Comparison of ENCODE assay signal across 29 cellular contexts in the genomic region with DNA sequence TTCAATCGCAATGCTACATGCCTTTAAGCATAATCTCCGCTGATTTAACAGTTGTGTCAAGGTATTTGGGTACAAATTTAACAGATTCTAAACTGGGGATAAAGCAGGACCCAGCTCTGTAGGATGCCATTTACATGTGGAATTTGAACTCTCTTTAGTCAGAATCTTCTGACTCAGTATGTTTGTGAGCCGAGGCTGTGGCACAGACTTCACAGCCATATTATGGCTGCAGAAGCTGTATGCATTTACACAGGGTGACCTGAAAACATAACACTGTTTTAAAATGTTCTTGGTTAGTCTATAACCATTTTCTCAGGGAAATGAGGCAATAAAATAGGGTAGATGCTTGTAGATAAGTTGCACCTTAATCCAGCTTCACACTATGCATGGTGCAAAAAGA. TPM values are rescaled to one million over a fixed set of nuclear protein-coding genes. Genes with fewer than 3 reads are reported as not detected.
DNase-seq lines count a peak whose midpoint lies in the region; ATAC-seq and TF ChIP-seq lines count a peak whose summit lies in the region.
"Had no signal": no experiment of that assay in that cellular context is flagged by ENCODE, and none has a peak within 500 bp of the region (broad histone marks: within the 10 kb centered on the region; RNA-seq: fewer than 3 reads in every experiment).

No MANE protein-coding gene starts in this region.

- H2AK5ac ChIP-seq in mesenchymal stem cell (ENCODE audit: low read length, severe bottlenecking) = no peak overlapping the region

- H3K27me3 ChIP-seq in PC-3 (ENCODE audit: low read length) (no peaks in the 10 kb centered on the region), colonic mucosa (no peaks in the 10 kb centered on the region), mesenchymal stem cell (ENCODE audit: control insufficient read depth in 1 of 2, insufficient read depth in 1 of 2, low read length in 2 of 2) (no peaks in the 10 kb centered on the region), transverse colon (no peaks in the 10 kb centered on the region)
- H3K27me3 ChIP-seq: right atrium auricular region had no signal

- H3K79me1 ChIP-seq in mesenchymal stem cell (replicated peaks; ENCODE audit: low read length, poor library complexity, severe bottlenecking) = peaks cover 18% of the 10 kb centered on the region

- no peak overlapping the region for H2BK120ac ChIP-seq in mesenchymal stem cell (ENCODE audit: low read depth, low read length)

- TF ChIP-seq EP300 in transverse colon (IDR thresholded peaks at IDR 0.05; ENCODE audit: low read depth) = no peak

- 71% methylated on average over 3 of the region's 3 CpGs for WGBS in mesenchymal stem cell
- 43 to 66% methylated on average over 3 of the region's 3 CpGs for WGBS in transverse colon (ENCODE audit: low coverage in 1 of 2), 2 donors

- CTCF ChIA-PET in PC-3 (lab: Charles Lee) = no interaction called here

- in situ Hi-C loops in transverse colon (cut with MboI; ENCODE audit: low pct_ligation_motif_present in 1 of 4, low pct_unique_long_range_greater_than_20kb in 1 of 4, low sequenced_read_pairs in 3 of 4) = no loop called here

- no peak overlapping the region for H2BK15ac ChIP-seq in mesenchymal stem cell (ENCODE audit: low read depth, poor library complexity, severe bottlenecking)

- DNase-seq in PC-3 = no peak
- DNase-seq in colonic mucosa = no peak
- DNase-seq in mesenchymal stem cell = no peak
- DNase-seq in transverse colon = no peak
- no peak for DNase-seq in central memory CD4-positive, alpha-beta T cell
- no peak for DNase-seq in endothelial cell (ENCODE audit: low spot score)
- DNase-seq: activated CD4-positive, alpha-beta T cell treated with anti-CD3 and anti-CD28 coated beads for 36 hours; activated CD8-positive, alpha-beta T cell treated with anti-CD3 and anti-CD28 coated beads, Interleukin-2, amount 10 ng/mL, durations not matched to agents 7 days and 5 days; activated T-cell treated with anti-CD3 and anti-CD28 coated beads for 4 hours; aorta; DND-41; endodermal cell; GOT3; KG1; MM.1S; NCI-H1417 treated with DMSO at 0.1 percent for 48 hours; NCI-H2081 treated with DMSO at 0.1 percent for 48 hours; NCI-H226; NCI-H774; RPMI8226; stimulated activated CD4-positive, alpha-beta T cell treated with anti-CD3 and anti-CD28 coated beads, Interleukin-2, amount 100 ng/mL, for 48 hours had no signal

- H3K4me1 ChIP-seq in PC-3 (ENCODE audit: insufficient read depth, low read length) (peaks cover 26% of the 10 kb centered on the region), colonic mucosa (peaks cover 35% of the 10 kb centered on the region), mesenchymal stem cell (ENCODE audit: control insufficient read depth, insufficient read depth, low read depth, low read length) (peaks cover 14% of the 10 kb centered on the region), transverse colon (peaks cover 45 to 98% (median 84%) of the 10 kb centered on the region in 4 donors)

- peaks cover 2% of the 10 kb centered on the region; the same call in 1 of the 2 replicates for H4K20me1 ChIP-seq in PC-3 (ENCODE audit: low read length)

- peaks cover 2% of the 10 kb centered on the region for H3K27me3 Mint-ChIP-seq in endothelial cell (ENCODE audit: unreplicated experiment)

- peaks cover 18% of the 10 kb centered on the region for H3K4me1 Mint-ChIP-seq in endothelial cell (ENCODE audit: unreplicated experiment)
- H3K4me1 Mint-ChIP-seq: activated CD4-positive, alpha-beta T cell treated with anti-CD3 and anti-CD28 coated beads for 36 hours had no signal

- no peak overlapping the region for H2BK5ac ChIP-seq in mesenchymal stem cell (ENCODE audit: low read depth, low read length, poor library complexity, severe bottlenecking)

- H3K9me3 ChIP-seq in PC-3 (ENCODE audit: low read length) (no peaks in the 10 kb centered on the region), colonic mucosa (no peaks in the 10 kb centered on the region), mesenchymal stem cell (ENCODE audit: control insufficient read depth, low read length) (no peaks in the 10 kb centered on the region), transverse colon (no peaks in the 10 kb centered on the region)
- H3K9me3 ChIP-seq: right atrium auricular region had no signal

- no peaks in the 10 kb centered on the region for H3K9me2 ChIP-seq in PC-3 (replicated peaks; ENCODE audit: low read length)

- no peaks in the 10 kb centered on the region for H3K9me3 Mint-ChIP-seq in endothelial cell (ENCODE audit: unreplicated experiment)
- H3K9me3 Mint-ChIP-seq: dendritic cell treated with granulocyte-macrophage colony-stimulating factor and Interleukin-4, amounts not matched to agents 40 ng/mL and 50 ng/mL, for 4 days; endodermal cell; neural crest cell; T-helper 1 cell treated with Interleukin-12 subunit alpha and Interleukin-12 subunit beta and Interleukin-4 antibody, amounts not matched to agents 30 μg/mL and 1 μg/mL, for 36 hours had no signal

- ATAC-seq in PC-3 (peak; percentile 30; the same call in 1 of the 2 replicates), HG02623 (IDR thresholded peaks at IDR 0.05; ENCODE audit: unreplicated experiment) (no peak)
- ATAC-seq: activated CD4-positive, alpha-beta T cell treated with anti-CD3 and anti-CD28 coated beads for 36 hours; activated CD8-positive, alpha-beta T cell treated with anti-CD3 and anti-CD28 coated beads, Interleukin-2, amount 10 ng/mL, durations not matched to agents 7 days and 5 days had no signal

- H3K9ac ChIP-seq in PC-3 (ENCODE audit: low read length) = no peak overlapping the region
- H3K9ac ChIP-seq in colonic mucosa (ENCODE audit: low read depth in 2 of 2, low read length in 2 of 2) = peak overlapping the region in 1 of 2 donors; percentile 70
- H3K9ac ChIP-seq in mesenchymal stem cell (ENCODE audit: low read length) = no peak overlapping the region
- H3K9ac ChIP-seq: parathyroid adenoma had no signal

- no peak overlapping the region for H3K4me3 Mint-ChIP-seq in endothelial cell (ENCODE audit: unreplicated experiment)
- H3K4me3 Mint-ChIP-seq: activated CD4-positive, alpha-beta T cell treated with anti-CD3 and anti-CD28 coated beads for 36 hours; activated CD8-positive, alpha-beta T cell treated with anti-CD3 and anti-CD28 coated beads, Interleukin-2, amount 10 ng/mL, durations not matched to agents 7 days and 5 days; activated naive CD8-positive, alpha-beta T cell; dendritic cell treated with granulocyte-macrophage colony-stimulating factor and Interleukin-4, amounts not matched to agents 40 ng/mL and 50 ng/mL, for 4 days; endodermal cell; neural crest cell; T-helper 1 cell treated with Interleukin-12 subunit alpha and Interleukin-12 subunit beta and Interleukin-4 antibody, amounts not matched to agents 30 μg/mL and 1 μg/mL, for 36 hours had no signal

- H4K91ac ChIP-seq in mesenchymal stem cell (ENCODE audit: low read length) = no peak overlapping the region

- H2AFZ ChIP-seq in PC-3 (ENCODE audit: low read length) (no peak overlapping the region), mesenchymal stem cell (ENCODE audit: low read depth, low read length) (no peak overlapping the region)
- H2AFZ ChIP-seq: parathyroid adenoma had no signal

- BruUV-seq in PC-3 (replicated peaks; lab: Mats Ljungman, UMichigan) = no TSS peak

- no peak overlapping the region for H3K23ac ChIP-seq in mesenchymal stem cell (ENCODE audit: low read length in 2 of 2)

- no peak overlapping the region for H3K27ac ChIP-seq in PC-3 (ENCODE audit: low read length)
- H3K27ac ChIP-seq in colonic mucosa = peak overlapping the region; percentile 62
- peak overlapping the region; percentile 36 for H3K27ac ChIP-seq in mesenchymal stem cell (ENCODE audit: low read length, poor library complexity, severe bottlenecking)
- H3K27ac ChIP-seq in transverse colon = peak overlapping the region; percentile 88 to 99 (median 91)
- H3K27ac ChIP-seq: C4-2B, parathyroid adenoma had no signal

- intact Hi-C loops in PC-3 (cut with micrococcal nuclease) = no loop called here
- intact Hi-C loops in colonic mucosa (cut with DNase I) = no loop called here
- intact Hi-C loops in transverse colon (cut with DNase I; ENCODE audit: low total_unique reads) = no loop called here

- H3K36me3 ChIP-seq in PC-3 (ENCODE audit: low read depth, low read length) = no peaks in the 10 kb centered on the region
- H3K36me3 ChIP-seq in colonic mucosa = no peaks in the 10 kb centered on the region
- H3K36me3 ChIP-seq in mesenchymal stem cell (ENCODE audit: control insufficient read depth in 1 of 2, insufficient read depth in 2 of 2, low read depth in 1 of 2, low read length in 2 of 2) = no peaks in the 10 kb centered on the region
- no peaks in the 10 kb centered on the region for H3K36me3 ChIP-seq in transverse colon
- H3K36me3 ChIP-seq: right atrium auricular region had no signal

- no peak overlapping the region for H3K4ac ChIP-seq in mesenchymal stem cell (ENCODE audit: low read depth in 1 of 2, low read length in 2 of 2)

- H3K4me3 ChIP-seq in PC-3 (ENCODE audit: low read length) (no peak overlapping the region), colonic mucosa (no peak overlapping the region), mesenchymal stem cell (ENCODE audit: insufficient read depth in 1 of 2, low read depth in 1 of 2, low read length in 2 of 2) (no peak overlapping the region), transverse colon (no peak overlapping the region)
- H3K4me3 ChIP-seq: right atrium auricular region had no signal

- no peak overlapping the region for H2BK12ac ChIP-seq in mesenchymal stem cell (ENCODE audit: low read length in 2 of 2)

- H3K27ac Mint-ChIP-seq in endothelial cell (ENCODE audit: unreplicated experiment) = no peak overlapping the region
- H3K27ac Mint-ChIP-seq: activated CD4-positive, alpha-beta T cell treated with anti-CD3 and anti-CD28 coated beads for 36 hours; activated CD8-positive, alpha-beta T cell treated with anti-CD3 and anti-CD28 coated beads, Interleukin-2, amount 10 ng/mL, durations not matched to agents 7 days and 5 days; activated naive CD8-positive, alpha-beta T cell; dendritic cell treated with granulocyte-macrophage colony-stimulating factor and Interleukin-4, amounts not matched to agents 40 ng/mL and 50 ng/mL, for 4 days; T-helper 1 cell treated with Interleukin-12 subunit alpha and Interleukin-12 subunit beta and Interleukin-4 antibody, amounts not matched to agents 30 μg/mL and 1 μg/mL, for 36 hours had no signal

- H3K18ac ChIP-seq in mesenchymal stem cell (ENCODE audit: low read depth in 1 of 2, low read length in 2 of 2) = no peak overlapping the region

- peaks cover 92% of the 10 kb centered on the region for H3K79me2 ChIP-seq in PC-3 (ENCODE audit: low read length)

- H3K36me3 Mint-ChIP-seq in endothelial cell (ENCODE audit: low read depth, unreplicated experiment) = no peaks in the 10 kb centered on the region
- H3K36me3 Mint-ChIP-seq: activated naive CD8-positive, alpha-beta T cell had no signal

- TF ChIP-seq CTCF in PC-3 (conservative IDR thresholded peaks at IDR 0.05; ENCODE audit: low read depth, low read length) (no peak), colonic mucosa (IDR thresholded peaks at IDR 0.05) (no peak), transverse colon (IDR thresholded peaks at IDR 0.05) (no peak), endothelial cell (IDR thresholded peaks at IDR 0.05; ENCODE audit: unreplicated experiment) (no peak)

- H4K8ac ChIP-seq in mesenchymal stem cell (ENCODE audit: low read length) = no peak overlapping the region

- H3K4me2 ChIP-seq in PC-3 (ENCODE audit: low read length) (no peak overlapping the region), mesenchymal stem cell (ENCODE audit: low read length, poor library complexity, severe bottlenecking) (no peak overlapping the region)

- no peak for TF ChIP-seq POLR2A in transverse colon (IDR thresholded peaks at IDR 0.05)

- POLR2A ChIA-PET in PC-3 (lab: Charles Lee; ENCODE audit: unreplicated experiment) = no interaction called here

- H3K14ac ChIP-seq in mesenchymal stem cell (ENCODE audit: low read length in 2 of 2) = no peak overlapping the region

- H3F3A ChIP-seq in PC-3 (ENCODE audit: low read length, unreplicated experiment) = no peaks in the 10 kb centered on the region

RNA-seq across cellular contexts. Expression of a gene that starts 8.7 kb away (rescaled TPM):
- total RNA-seq in PC-3 (2014; rRNA removed) (28.2 and 48.7 TPM in 2 replicates), colonic mucosa (100 to 1,000 TPM; 246 to 433 TPM), transverse colon (100 to 1,000 TPM; 201 to 259 (median 225) TPM), endothelial cell (ENCODE audit: unreplicated experiment) (125 TPM)
- 537 TPM for polyA plus RNA-seq in mesenchymal stem cell (2013, experiment 1 of 2)
- polyA plus RNA-seq in mesenchymal stem cell (2013, experiment 2 of 2) = 536 TPM
